29 cellular contexts compared by ENCODE assay signal in genomic region chr21:41581592-41582228, GRCh38.
DNase-seq lines count a peak whose midpoint lies in the region; ATAC-seq, FAIRE-seq and TF ChIP-seq lines count a peak whose summit lies in the region.
"Had no signal": no experiment of that assay in that cellular context is flagged by ENCODE, and none has a peak within 500 bp of the region (broad histone marks: within the 10 kb centered on the region; RNA-seq: fewer than 3 reads in every experiment).

No MANE protein-coding gene starts in this region.

- H3K27ac ChIP-seq in PC-9 (no peak overlapping the region), small intestine (ENCODE audit: low read depth in 1 of 2, low read length in 1 of 2) (peak overlapping the region; percentile 88 to 92)
- H3K27ac ChIP-seq: HL-60, lower lobe of right lung, neutrophil had no signal

- H3K4me1 ChIP-seq in PC-9 (replicated peaks; ENCODE audit: insufficient read depth) (peaks cover 55% of the 10 kb centered on the region), small intestine (ENCODE audit: control insufficient read depth in 2 of 2, insufficient read depth in 1 of 2, low read depth in 1 of 2, low read length in 1 of 2) (peaks cover 0 to 6% of the 10 kb centered on the region in 2 donors)
- H3K4me1 ChIP-seq: lower lobe of right lung had no signal

- H3K36me3 ChIP-seq in PC-9 (ENCODE audit: low read depth) = no peaks in the 10 kb centered on the region
- H3K36me3 ChIP-seq in bronchial epithelial cell (ENCODE audit: control insufficient read depth, insufficient read depth, low read length) = no peaks in the 10 kb centered on the region
- H3K36me3 ChIP-seq in small intestine (ENCODE audit: control insufficient read depth in 2 of 2, insufficient read depth in 2 of 2, low read length in 2 of 2) = no peaks in the 10 kb centered on the region
- H3K36me3 ChIP-seq: lower lobe of right lung, neutrophil had no signal

- POLR2A ChIA-PET in PC-9 (lab: Charles Lee; ENCODE audit: unreplicated experiment) = no interaction called here

- peak overlapping the region; percentile 31; the same call in 1 of the 2 replicates for H3K4me2 ChIP-seq in PC-9

- H3K9me3 ChIP-seq in PC-9 (ENCODE audit: insufficient read depth, low read depth) (peaks cover 5% of the 10 kb centered on the region), small intestine (ENCODE audit: control insufficient read depth, low read depth) (no peaks in the 10 kb centered on the region)
- H3K9me3 ChIP-seq: neutrophil had no signal

- H3K27me3 ChIP-seq in PC-9 (ENCODE audit: insufficient read depth, low read depth) = no peaks in the 10 kb centered on the region
- H3K27me3 ChIP-seq in bronchial epithelial cell (ENCODE audit: control insufficient read depth, insufficient read depth, low read length) = no peaks in the 10 kb centered on the region
- no peaks in the 10 kb centered on the region for H3K27me3 ChIP-seq in small intestine (ENCODE audit: control insufficient read depth in 2 of 2, insufficient read depth in 2 of 2, low read length in 2 of 2)

- BruUV-seq in PC-9 (replicated peaks; lab: Mats Ljungman, UMichigan) = no TSS peak

- CTCF ChIA-PET in PC-9 (lab: Charles Lee) = no interaction called here

- intact Hi-C loops in PC-9 (cut with micrococcal nuclease; ENCODE audit: unreplicated experiment) = no loop called here
- intact Hi-C loops in left colon (cut with DNase I, micrococcal nuclease) = loop anchor here in 1 of 2 donors (10.0 kb wide), 1 partner anchor 57 kb away; no protein-coding TSS in a partner anchor

- no peak for TF ChIP-seq CTCF in PC-9 (conservative IDR thresholded peaks at IDR 0.05)
- TF ChIP-seq CTCF in bronchial epithelial cell (IDR thresholded peaks at IDR 0.05; ENCODE audit: insufficient read depth, low read length, severe bottlenecking) = peak; percentile 11

- ATAC-seq in left colon (peak; percentile 41), GM21367 (IDR thresholded peaks at IDR 0.05; ENCODE audit: unreplicated experiment) (no peak), HG02678 (IDR thresholded peaks at IDR 0.05; ENCODE audit: unreplicated experiment) (no peak)
- ATAC-seq: activated naive CD8-positive, alpha-beta T cell treated with anti-CD3 and anti-CD28 coated beads, Interleukin-2, amount 50 U/mL, for 24 hours; effector memory CD8-positive, alpha-beta T cell; HCT116; HepG2; lower lobe of right lung; stimulated activated naive B cell treated with anti-CD40 and anti-IgM and Interleukin-4, amounts not matched to agents 10 μg/mL and 1 μg/mL and 100 μg/mL, for 72 hours had no signal

- DNase-seq in PC-9 (no peak), bronchial epithelial cell (ENCODE audit: low read depth) (no peak), left colon (peak; percentile 60 to 68), small intestine (no peak), NCI-H2227 treated with DMSO at 0.1 percent for 48 hours (lab: John Stamatoyannopoulos, UW) (no peak), HTR-8/SVneo (ENCODE audit: insufficient read length, low spot score) (no peak)
- DNase-seq: activated CD4-positive, alpha-beta T cell treated with anti-CD3 and anti-CD28 coated beads, Interleukin-2, amount 50 U/mL, for 48 hours; activated CD4-positive, CD25-positive, alpha-beta regulatory T cell; activated gamma-delta T cell; activated naive CD8-positive, alpha-beta T cell treated with anti-CD3 and anti-CD28 coated beads, Interleukin-2, amount 50 U/mL, for 24 hours; activated T-cell treated with anti-CD3 and anti-CD28 coated beads for 4 hours; C1 segment of cervical spinal cord; Calu3; cerebellar nuclear complex; DND-41; effector memory CD8-positive, alpha-beta T cell; Kasumi-1; lower lobe of right lung; NCI-H187; NCI-H526 treated with DMSO at 0.1 percent for 48 hours; stimulated activated naive B cell treated with anti-CD40 and anti-IgM and Interleukin-4, amounts not matched to agents 10 μg/mL and 1 μg/mL and 100 μg/mL, for 72 hours; T-helper 9 cell had no signal

- H3K4me3 ChIP-seq in PC-9 (no peak overlapping the region), bronchial epithelial cell (ENCODE audit: low read depth, low read length) (no peak overlapping the region), small intestine (ENCODE audit: low read depth in 1 of 2, low read length in 2 of 2) (no peak overlapping the region)
- H3K4me3 ChIP-seq: lower lobe of right lung had no signal

- H3K79me2 ChIP-seq in PC-9 (ENCODE audit: low read depth) = no peaks in the 10 kb centered on the region

- no peaks in the 10 kb centered on the region for H3K9me2 ChIP-seq in PC-9 (ENCODE audit: insufficient read depth)

- peaks cover 31% of the 10 kb centered on the region; the same call in 1 of the 2 replicates for H3F3A ChIP-seq in PC-9 (ENCODE audit: insufficient read depth, low read depth)

- H4K20me1 ChIP-seq in PC-9 (ENCODE audit: insufficient read depth) = no peaks in the 10 kb centered on the region

- WGBS in small intestine, 3 donors = 56 to 68% (median 58%) methylated on average over 15 to 16 of the region's 16 CpGs

- H2AFZ ChIP-seq in PC-9 = no peak overlapping the region

- FAIRE-seq in bronchial epithelial cell (lab: Jason Lieb, UNC) (no peak), small intestine (lab: Jason Lieb, UNC) (no peak), HTR-8/SVneo (lab: Jason Lieb, UNC) (no peak)
- FAIRE-seq: HepG2, islet of Langerhans had no signal

Comparison
In these comparisons a context has a peak if more than half of its experiments do, and no peak if none do; other contexts are left out.
1. DNase-seq: peak in left colon (2 of 2); none in PC-9 (0 of 2), bronchial epithelial cell (single experiment), small intestine (single experiment), NCI-H2227 treated with DMSO at 0.1 percent for 48 hours (single experiment) and HTR-8/SVneo (single experiment).